ENCODE assay signal across 15 cellular contexts in the genomic region with DNA sequence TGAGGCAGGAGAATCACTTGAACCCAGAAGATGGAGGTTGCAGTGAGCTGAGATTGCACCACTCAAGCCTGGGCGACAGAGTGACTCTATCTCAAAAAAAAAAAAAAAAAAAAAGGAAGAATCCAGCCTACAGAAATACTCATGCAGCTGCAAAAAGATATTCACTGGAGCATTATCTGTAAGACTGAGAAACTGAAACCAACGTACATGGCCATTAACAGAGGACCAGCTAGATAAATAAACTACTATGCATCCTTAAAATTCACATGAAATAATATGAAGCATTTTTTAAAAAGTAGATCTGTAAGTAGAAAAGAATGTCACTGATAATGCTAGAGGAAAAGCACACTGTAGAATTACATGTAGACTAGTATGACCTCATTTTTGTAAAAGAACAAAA. TPM values are rescaled to one million over a fixed set of nuclear protein-coding genes. Genes with fewer than 3 reads are reported as not detected.
DNase-seq lines count a peak whose midpoint lies in the region; ATAC-seq and TF ChIP-seq lines count a peak whose summit lies in the region.
"Had no signal": no experiment of that assay in that cellular context is flagged by ENCODE, and none has a peak within 500 bp of the region (broad histone marks: within the 10 kb centered on the region; RNA-seq: fewer than 3 reads in every experiment).

No MANE protein-coding gene starts in this region.

- no peak overlapping the region for H2AFZ ChIP-seq in SU-DHL-6 (ENCODE audit: low read depth, low read length, severe bottlenecking)

- H3K79me2 ChIP-seq in SU-DHL-6 (ENCODE audit: insufficient read depth, low read length) = peaks cover 6% of the 10 kb centered on the region; the same call in 1 of the 2 replicates

- no peaks in the 10 kb centered on the region for H3K36me3 ChIP-seq in SU-DHL-6 (ENCODE audit: low read length)
- no peaks in the 10 kb centered on the region for H3K36me3 ChIP-seq in right lobe of liver
- H3K36me3 ChIP-seq in effector memory CD4-positive, alpha-beta T cell (ENCODE audit: control insufficient read depth, insufficient read depth, low read length) = no peaks in the 10 kb centered on the region

- peak in 3 of 4 donors; percentile 12 to 29 (median 28) for ATAC-seq in right lobe of liver
- ATAC-seq: body of pancreas; left colon; stimulated activated naive CD8-positive, alpha-beta T cell treated with anti-CD3 and anti-CD28 coated beads, Interleukin-15, Interleukin-2, amounts not matched to agents 100 U/mL and 50 U/mL, for 24 hours had no signal

- no peak for TF ChIP-seq CTCF in GM12865 (IDR thresholded peaks at IDR 0.05; ENCODE audit: insufficient read depth, low read depth, low read length, missing control alignments)
- TF ChIP-seq CTCF in SU-DHL-6 (IDR thresholded peaks at IDR 0.05; ENCODE audit: insufficient read depth, low read length, poor library complexity, severe bottlenecking) = no peak
- TF ChIP-seq CTCF in right lobe of liver (IDR thresholded peaks at IDR 0.05) = no peak

- peak overlapping the region; percentile 72 for H3K4me2 ChIP-seq in SU-DHL-6 (ENCODE audit: low read depth, low read length, poor library complexity, severe bottlenecking)
- H3K4me2 ChIP-seq: smooth muscle cell had no signal

- 15% methylated on average over 2 of the region's 2 CpGs for WGBS in right lobe of liver (ENCODE audit: insufficient coverage, low coverage, low lambda C conversion rate, missing lambda C conversion rate)

- peaks cover 21% of the 10 kb centered on the region for H3F3A ChIP-seq in SU-DHL-6 (ENCODE audit: insufficient read depth)

- intact Hi-C loops in right lobe of liver (cut with DNase I) = no loop called here

- H3K9me3 ChIP-seq in SU-DHL-6 (ENCODE audit: insufficient read depth, low read length) (no peaks in the 10 kb centered on the region), right lobe of liver (no peaks in the 10 kb centered on the region)
- H3K9me3 ChIP-seq in effector memory CD4-positive, alpha-beta T cell (ENCODE audit: control insufficient read depth, low read length) = no peaks in the 10 kb centered on the region
- H3K9me3 ChIP-seq: body of pancreas had no signal

- no peaks in the 10 kb centered on the region for H3K9me2 ChIP-seq in SU-DHL-6 (replicated peaks; ENCODE audit: insufficient read depth, low read length)

- no peak for TF ChIP-seq POLR2A in right lobe of liver (IDR thresholded peaks at IDR 0.05)

- H4K20me1 ChIP-seq in SU-DHL-6 (ENCODE audit: low read depth, low read length) = no peaks in the 10 kb centered on the region

- DNase-seq in GM12865 (ENCODE audit: low read depth) (peak; percentile 44), right lobe of liver (no peak), NCI-H1436 (lab: John Stamatoyannopoulos, UW) (no peak), GM19238 (ENCODE audit: insufficient read length, low spot score) (no peak)
- DNase-seq in effector memory CD4-positive, alpha-beta T cell = no peak
- DNase-seq: activated naive CD4-positive, alpha-beta T cell treated with anti-CD3 and anti-CD28 coated beads, Interleukin-2, amount 50 U/mL, for 16 hours; body of pancreas; dorsolateral prefrontal cortex; hypothalamus; left colon; NCI-H187 treated with DMSO at 0.1 percent for 48 hours; NCI-H510A treated with DMSO at 0.1 percent for 48 hours; stimulated activated naive CD8-positive, alpha-beta T cell treated with anti-CD3 and anti-CD28 coated beads, Interleukin-15, Interleukin-2, amounts not matched to agents 100 U/mL and 50 U/mL, for 24 hours had no signal

- H3K9ac ChIP-seq in SU-DHL-6 (ENCODE audit: low read length) = peak overlapping the region; percentile 11; the same call in 1 of the 2 replicates

- peak overlapping the region; percentile 20 for H3K4me3 ChIP-seq in GM12865 (ENCODE audit: low read depth, low read length)
- peak overlapping the region; percentile 23 for H3K4me3 ChIP-seq in SU-DHL-6 (ENCODE audit: insufficient read depth, low read length, poor library complexity, severe bottlenecking)
- peak overlapping the region in 1 of 3 donors; percentile 7 for H3K4me3 ChIP-seq in right lobe of liver
- no peak overlapping the region for H3K4me3 ChIP-seq in effector memory CD4-positive, alpha-beta T cell (ENCODE audit: insufficient read depth, low read depth, low read length, poor library complexity, severe bottlenecking)
- H3K4me3 ChIP-seq: body of pancreas, dorsolateral prefrontal cortex, smooth muscle cell had no signal

- H3K4me1 ChIP-seq in right lobe of liver = no peaks in the 10 kb centered on the region
- H3K4me1 ChIP-seq in effector memory CD4-positive, alpha-beta T cell (ENCODE audit: control insufficient read depth, insufficient read depth, low read length, poor library complexity, severe bottlenecking) = no peaks in the 10 kb centered on the region

- H3K27me3 ChIP-seq in SU-DHL-6 (ENCODE audit: low read length) (no peaks in the 10 kb centered on the region), right lobe of liver (no peaks in the 10 kb centered on the region)
- no peaks in the 10 kb centered on the region for H3K27me3 ChIP-seq in effector memory CD4-positive, alpha-beta T cell (replicated peaks; ENCODE audit: control insufficient read depth, insufficient read depth, low read length, poor library complexity, severe bottlenecking)
- H3K27me3 ChIP-seq: body of pancreas had no signal

- H3K27ac ChIP-seq in SU-DHL-6 (ENCODE audit: low read depth, low read length) (peak overlapping the region; percentile 83), right lobe of liver (no peak overlapping the region)
- no peak overlapping the region for H3K27ac ChIP-seq in effector memory CD4-positive, alpha-beta T cell (ENCODE audit: insufficient read depth, low read length, poor library complexity, severe bottlenecking)
- H3K27ac ChIP-seq: body of pancreas, dorsolateral prefrontal cortex had no signal

RNA-seq across cellular contexts. Expression of gene SLC7A7, which starts 3.5 kb away (rescaled TPM):
- total RNA-seq in right lobe of liver = 10 to 100 TPM in 2 of 6 experiments, 1 to 10 TPM in 4; 6.2 to 11.4 (median 7.3) TPM

RNA-seq across cellular contexts. Expression of gene MRPL52, which starts 17.9 kb away (rescaled TPM):
- 10 to 100 TPM; 42.0 to 96.6 (median 47.6) TPM for total RNA-seq in right lobe of liver

RNA-seq across cellular contexts. Expression of gene MMP14, which starts 24.6 kb away (rescaled TPM):
- 10 to 100 TPM in 4 of 6 experiments, 1 to 10 TPM in 2; 8.7 to 26.0 (median 12.8) TPM for total RNA-seq in right lobe of liver

RNA-seq across cellular contexts. Expression of gene OXA1L, which starts 45.3 kb away (rescaled TPM):
- total RNA-seq in right lobe of liver = 10 to 100 TPM; 64.3 to 80.1 (median 72.3) TPM

RNA-seq across cellular contexts. Expression of gene LRP10, which starts 59.8 kb away (rescaled TPM):
- total RNA-seq in right lobe of liver = 10 to 100 TPM; 31.0 to 54.5 (median 44.6) TPM
